25 cellular contexts compared by ENCODE assay signal in genomic region chr10:80152820-80153219, GRCh38. TPM values are rescaled to one million over a fixed set of nuclear protein-coding genes. Genes with fewer than 3 reads are reported as not detected.
DNase-seq lines count a peak whose midpoint lies in the region; ATAC-seq, FAIRE-seq and TF ChIP-seq lines count a peak whose summit lies in the region.
"Had no signal": no experiment of that assay in that cellular context is flagged by ENCODE, and none has a peak within 500 bp of the region (broad histone marks: within the 10 kb centered on the region; RNA-seq: fewer than 3 reads in every experiment).

No MANE protein-coding gene starts in this region.

- H3K23ac ChIP-seq in trophoblast cell (ENCODE audit: low read length), result no peak overlapping the region

- peaks cover 79% of the 10 kb centered on the region for H3K36me3 Mint-ChIP-seq in activated CD4-positive, alpha-beta memory T cell treated with anti-CD3 and anti-CD28 coated beads for 36 hours
- H3K36me3 Mint-ChIP-seq in activated CD4-positive, alpha-beta memory T cell treated with anti-CD3 and anti-CD28 coated beads, Interleukin-2, amount 10 ng/mL, durations not matched to agents 7 days and 5 days (ENCODE audit: low read depth), result peaks cover 85% of the 10 kb centered on the region
- peaks cover 90% of the 10 kb centered on the region for H3K36me3 Mint-ChIP-seq in Caco-2 (ENCODE audit: insufficient read depth, unreplicated experiment)

- H2BK5ac ChIP-seq in trophoblast cell (ENCODE audit: low read depth, low read length, poor library complexity), result no peak overlapping the region

- no peak overlapping the region for H2AK5ac ChIP-seq in trophoblast cell (ENCODE audit: low read length)

- H3K18ac ChIP-seq in trophoblast cell (ENCODE audit: low read length), result peak overlapping the region; percentile 9

- H4K20me1 ChIP-seq in K562 (replicated peaks; ENCODE audit: control insufficient read depth, insufficient read depth, low read length), result no peaks in the 10 kb centered on the region
- H4K20me1 ChIP-seq: BLaER1 had no signal

- TF ChIP-seq POLR2A in K562 (conservative IDR thresholded peaks at IDR 0.05), result no peak

- FAIRE-seq in K562 (lab: Jason Lieb, UNC), result no peak
- FAIRE-seq: islet of Langerhans, pancreas had no signal

- peaks cover 23% of the 10 kb centered on the region for H3K9me3 Mint-ChIP-seq in activated CD4-positive, alpha-beta memory T cell treated with anti-CD3 and anti-CD28 coated beads for 36 hours
- no peaks in the 10 kb centered on the region for H3K9me3 Mint-ChIP-seq in activated CD4-positive, alpha-beta memory T cell treated with anti-CD3 and anti-CD28 coated beads, Interleukin-2, amount 10 ng/mL, durations not matched to agents 7 days and 5 days
- H3K9me3 Mint-ChIP-seq in Caco-2 (ENCODE audit: unreplicated experiment), result no peaks in the 10 kb centered on the region

- no peak overlapping the region for H3K27ac ChIP-seq in K562 (ENCODE audit: extremely low read depth, low read depth, low read length)
- no peak overlapping the region for H3K27ac ChIP-seq in trophoblast cell (ENCODE audit: low read depth, low read length)
- H3K27ac ChIP-seq: BLaER1, body of pancreas, pancreas had no signal

- POLR2A ChIA-PET in activated CD4-positive, alpha-beta memory T cell treated with anti-CD3 and anti-CD28 coated beads for 36 hours (lab: Charles Lee), result no interaction called here
- POLR2A ChIA-PET in activated CD4-positive, alpha-beta memory T cell treated with anti-CD3 and anti-CD28 coated beads, Interleukin-2, amount 10 ng/mL, durations not matched to agents 7 days and 5 days (lab: Charles Lee), result no interaction called here
- POLR2A ChIA-PET in Caco-2 (lab: Charles Lee), result no interaction called here
- POLR2A ChIA-PET in K562 (lab: Yijun Ruan, JAX), result interaction anchor here (0.6 to 1.6 kb wide), 3 partner anchors 9 to 53 kb away, joined by 3 to 5 read pairs (median 3); no protein-coding TSS in a partner anchor

- TF ChIP-seq CTCF in Caco-2 (IDR thresholded peaks at IDR 0.05; ENCODE audit: insufficient read depth in 1 of 2, low read depth in 1 of 2, low read length in 1 of 2, severe bottlenecking in 1 of 2, unreplicated experiment in 1 of 2) (no peak), K562 (IDR thresholded peaks at IDR 0.05 in 2 of 3, conservative IDR thresholded peaks at IDR 0.05 in 1 of 3; ENCODE audit: insufficient read depth in 2 of 3, low read depth in 1 of 3, low read length in 3 of 3) (no peak)

- no peaks in the 10 kb centered on the region for H3K9me1 ChIP-seq in K562 (ENCODE audit: control insufficient read depth, insufficient read depth, low read length)

- no peak overlapping the region for H2AFZ ChIP-seq in K562 (ENCODE audit: low read depth, low read length)
- H2AFZ ChIP-seq in trophoblast cell (ENCODE audit: insufficient read depth, low read length, poor library complexity), result no peak overlapping the region

- H3K4ac ChIP-seq in trophoblast cell (ENCODE audit: low read depth, low read length), result no peak overlapping the region

- H3K4me3 ChIP-seq in Caco-2 (ENCODE audit: low read depth, low read length) (no peak overlapping the region), K562 (no peak overlapping the region), trophoblast cell (ENCODE audit: low read depth, low read length) (no peak overlapping the region)
- H3K4me3 ChIP-seq: BLaER1, body of pancreas, coronary artery, pancreas, sigmoid colon had no signal

- no peak overlapping the region for H4K91ac ChIP-seq in trophoblast cell (ENCODE audit: low read depth, low read length)

- DNase-seq in activated CD4-positive, alpha-beta memory T cell treated with anti-CD3 and anti-CD28 coated beads for 36 hours, result no peak
- no peak for DNase-seq in activated CD4-positive, alpha-beta memory T cell treated with anti-CD3 and anti-CD28 coated beads, Interleukin-2, amount 10 ng/mL, durations not matched to agents 7 days and 5 days
- no peak for DNase-seq in Caco-2
- no peak for DNase-seq in K562 (ENCODE audit: extremely low read depth in 1 of 4, low spot score in 3 of 4)
- DNase-seq in trophoblast cell, result no peak
- DNase-seq in NCI-H2227 (lab: John Stamatoyannopoulos, UW; ENCODE audit: unreplicated experiment), result no peak
- DNase-seq in HuH-7 (ENCODE audit: low spot score), result no peak
- DNase-seq: activated B cell treated with CpG ODN at 0.5 μM for 24 hours; activated CD8-positive, alpha-beta memory T cell treated with anti-CD3 and anti-CD28 coated beads, Interleukin-2, amount 10 ng/mL, durations not matched to agents 7 days and 5 days; activated gamma-delta T cell treated with Interleukin-2 at 50 U/mL for 16 hours; body of pancreas; DMS153; HCEC 1CT; hippocampal formation; MM.1S; NCI-H1694 had no signal

- TF ChIP-seq EP300 in K562 (IDR thresholded peaks at IDR 0.05; ENCODE audit: low read length), result no peak

- ATAC-seq in K562, result no peak
- ATAC-seq in GM19397 (IDR thresholded peaks at IDR 0.05; ENCODE audit: unreplicated experiment), result no peak
- ATAC-seq: activated CD8-positive, alpha-beta memory T cell treated with anti-CD3 and anti-CD28 coated beads, Interleukin-2, amount 10 ng/mL, durations not matched to agents 7 days and 5 days; body of pancreas had no signal

- CTCF ChIA-PET in activated CD4-positive, alpha-beta memory T cell treated with anti-CD3 and anti-CD28 coated beads for 36 hours (lab: Charles Lee), result no interaction called here
- CTCF ChIA-PET in activated CD4-positive, alpha-beta memory T cell treated with anti-CD3 and anti-CD28 coated beads, Interleukin-2, amount 10 ng/mL, durations not matched to agents 7 days and 5 days (lab: Charles Lee), result interaction anchor here (1.6 to 1.9 kb wide), 2 partner anchors 9 to 69 kb away, joined by 6 to 7 read pairs; no protein-coding TSS in a partner anchor
- CTCF ChIA-PET in Caco-2 (lab: Charles Lee), result no interaction called here
- CTCF ChIA-PET in K562 (lab: Yijun Ruan, JAX; ENCODE audit: low intra/inter-chr PET ratio), result no interaction called here

- no TSS peak for BruUV-seq in Caco-2 (replicated peaks; lab: Mats Ljungman, UMichigan)
- no TSS peak for BruUV-seq in K562 (replicated peaks; lab: Mats Ljungman, UMichigan)

- no peak overlapping the region for H3K14ac ChIP-seq in trophoblast cell (ENCODE audit: low read length)

- peak overlapping the region; percentile 68 for H3K27ac Mint-ChIP-seq in activated CD4-positive, alpha-beta memory T cell treated with anti-CD3 and anti-CD28 coated beads for 36 hours
- no peak overlapping the region for H3K27ac Mint-ChIP-seq in activated CD4-positive, alpha-beta memory T cell treated with anti-CD3 and anti-CD28 coated beads, Interleukin-2, amount 10 ng/mL, durations not matched to agents 7 days and 5 days
- H3K27ac Mint-ChIP-seq in Caco-2 (ENCODE audit: unreplicated experiment), result peak overlapping the region; percentile 69
- H3K27ac Mint-ChIP-seq: activated B cell treated with CpG ODN at 0.5 μM for 24 hours; activated CD8-positive, alpha-beta memory T cell treated with anti-CD3 and anti-CD28 coated beads, Interleukin-2, amount 10 ng/mL, durations not matched to agents 7 days and 5 days had no signal

- H3K9ac ChIP-seq in K562 (ENCODE audit: insufficient read depth in 1 of 2, low read depth in 2 of 2, low read length in 2 of 2) (no peak overlapping the region; a peak in 1 of 4 replicates), trophoblast cell (ENCODE audit: low read length) (no peak overlapping the region)
- H3K9ac ChIP-seq: BLaER1 had no signal

- intact Hi-C loops in activated CD4-positive, alpha-beta memory T cell treated with anti-CD3 and anti-CD28 coated beads for 36 hours (cut with micrococcal nuclease), result no loop called here
- intact Hi-C loops in Caco-2 (cut with micrococcal nuclease; ENCODE audit: unreplicated experiment), result no loop called here
- intact Hi-C loops in K562 (cut with micrococcal nuclease), result no loop called here

- in situ Hi-C loops in K562 (cut with MboI), result loop anchor here (5.0 kb wide), 1 partner anchor 59 kb away; no protein-coding TSS in a partner anchor

- H4K12ac ChIP-seq in trophoblast cell (ENCODE audit: low read depth, low read length), result no peak overlapping the region

- H3K36me3 ChIP-seq in Caco-2 (ENCODE audit: control insufficient read depth, insufficient read depth, low read length) (no peaks in the 10 kb centered on the region), K562 (ENCODE audit: control insufficient read depth, insufficient read depth, low read length) (peaks cover 60% of the 10 kb centered on the region), trophoblast cell (ENCODE audit: control insufficient read depth in 1 of 2, insufficient read depth in 2 of 2, low read length in 2 of 2) (peaks cover 31 to 41% of the 10 kb centered on the region in 2 experiments)

- H3K79me1 ChIP-seq in trophoblast cell (ENCODE audit: low read length), result peaks cover 5% of the 10 kb centered on the region

- no peak overlapping the region for H4K8ac ChIP-seq in trophoblast cell (ENCODE audit: low read depth, low read length)

- H2BK12ac ChIP-seq in trophoblast cell (ENCODE audit: low read length), result no peak overlapping the region

- H3K79me2 ChIP-seq in K562 (ENCODE audit: control insufficient read depth, insufficient read depth, low read length) (no peaks in the 10 kb centered on the region), trophoblast cell (ENCODE audit: control insufficient read depth, insufficient read depth, low read length, poor library complexity) (no peaks in the 10 kb centered on the region)

- WGBS in K562 (ENCODE audit: insufficient coverage, low coverage, missing lambda C conversion rate), result 85% methylated on average over 6 of the region's 6 CpGs
- no CpG with 5 or more reads among the region's 6 CpGs for WGBS in trophoblast cell (ENCODE audit: extremely low coverage, insufficient coverage, insufficient read length)

- no peak overlapping the region for H3K4me3 Mint-ChIP-seq in activated CD4-positive, alpha-beta memory T cell treated with anti-CD3 and anti-CD28 coated beads for 36 hours
- no peak overlapping the region for H3K4me3 Mint-ChIP-seq in activated CD4-positive, alpha-beta memory T cell treated with anti-CD3 and anti-CD28 coated beads, Interleukin-2, amount 10 ng/mL, durations not matched to agents 7 days and 5 days
- no peak overlapping the region for H3K4me3 Mint-ChIP-seq in Caco-2 (ENCODE audit: unreplicated experiment)
- H3K4me3 Mint-ChIP-seq: activated B cell treated with CpG ODN at 0.5 μM for 24 hours; activated CD8-positive, alpha-beta memory T cell treated with anti-CD3 and anti-CD28 coated beads, Interleukin-2, amount 10 ng/mL, durations not matched to agents 7 days and 5 days had no signal

- peaks cover 11% of the 10 kb centered on the region for H3K4me1 Mint-ChIP-seq in activated CD4-positive, alpha-beta memory T cell treated with anti-CD3 and anti-CD28 coated beads for 36 hours (ENCODE audit: low read depth)
- peaks cover under 1% of the 10 kb centered on the region for H3K4me1 Mint-ChIP-seq in activated CD4-positive, alpha-beta memory T cell treated with anti-CD3 and anti-CD28 coated beads, Interleukin-2, amount 10 ng/mL, durations not matched to agents 7 days and 5 days
- no peaks in the 10 kb centered on the region for H3K4me1 Mint-ChIP-seq in Caco-2 (ENCODE audit: low read depth, unreplicated experiment)
- H3K4me1 Mint-ChIP-seq: activated B cell treated with CpG ODN at 0.5 μM for 24 hours, IgD-negative memory B cell had no signal

- H2BK120ac ChIP-seq in trophoblast cell (ENCODE audit: insufficient read depth, low read length, poor library complexity), result no peak overlapping the region

- H3K9me3 ChIP-seq in Caco-2 (no peaks in the 10 kb centered on the region), K562 (replicated peaks; ENCODE audit: control insufficient read depth, insufficient read depth, low read depth, low read length) (0 out of 2 replicates have a peak, but pooled peaks cover 4% of the 10 kb centered on the region), trophoblast cell (ENCODE audit: insufficient read depth, low read depth, low read length) (no peaks in the 10 kb centered on the region)
- H3K9me3 ChIP-seq: BLaER1, body of pancreas, pancreas had no signal

- H3K27me3 ChIP-seq in Caco-2 (replicated peaks; ENCODE audit: control insufficient read depth, insufficient read depth, low read length) (no peaks in the 10 kb centered on the region), K562 (ENCODE audit: control insufficient read depth in 2 of 2, insufficient read depth in 2 of 2, low read length in 2 of 2) (no peaks in the 10 kb centered on the region), trophoblast cell (ENCODE audit: insufficient read depth, low read length) (no peaks in the 10 kb centered on the region)
- H3K27me3 ChIP-seq: BLaER1, body of pancreas, pancreas, sigmoid colon had no signal

- H3K27me3 Mint-ChIP-seq in activated CD4-positive, alpha-beta memory T cell treated with anti-CD3 and anti-CD28 coated beads for 36 hours, result no peaks in the 10 kb centered on the region
- H3K27me3 Mint-ChIP-seq in activated CD4-positive, alpha-beta memory T cell treated with anti-CD3 and anti-CD28 coated beads, Interleukin-2, amount 10 ng/mL, durations not matched to agents 7 days and 5 days, result no peaks in the 10 kb centered on the region
- H3K27me3 Mint-ChIP-seq in Caco-2 (ENCODE audit: insufficient read depth, unreplicated experiment), result no peaks in the 10 kb centered on the region
- H3K27me3 Mint-ChIP-seq: activated B cell treated with CpG ODN at 0.5 μM for 24 hours; activated CD8-positive, alpha-beta memory T cell treated with anti-CD3 and anti-CD28 coated beads, Interleukin-2, amount 10 ng/mL, durations not matched to agents 7 days and 5 days; IgD-negative memory B cell had no signal

- H3K4me1 ChIP-seq in Caco-2 (no peaks in the 10 kb centered on the region), K562 (replicated peaks in 1 of 2; ENCODE audit: control insufficient read depth in 2 of 2, insufficient read depth in 2 of 2, low read length in 2 of 2) (no peaks in the 10 kb centered on the region; a peak in 1 of 5 replicates), trophoblast cell (ENCODE audit: control insufficient read depth in 1 of 2, insufficient read depth in 2 of 2, low read length in 2 of 2) (peaks cover 11 to 16% of the 10 kb centered on the region in 2 experiments)
- H3K4me1 ChIP-seq: body of pancreas, pancreas had no signal

- no peak overlapping the region for H3K4me2 ChIP-seq in K562 (ENCODE audit: insufficient read depth, low read length)
- no peak overlapping the region for H3K4me2 ChIP-seq in trophoblast cell (ENCODE audit: low read length)
- H3K4me2 ChIP-seq: BLaER1 had no signal

- TF ChIP-seq RAD21 in K562 (CRISPR knock-in tag; conservative IDR thresholded peaks at IDR 0.05 in 1 of 2, IDR thresholded peaks at IDR 0.05 in 1 of 2), result no peak

RNA-seq across cellular contexts. Expression of gene PLAC9, which starts 20.3 kb away (rescaled TPM):
- total RNA-seq in activated CD4-positive, alpha-beta memory T cell treated with anti-CD3 and anti-CD28 coated beads for 36 hours, result not detected
- not detected for total RNA-seq in activated CD4-positive, alpha-beta memory T cell treated with anti-CD3 and anti-CD28 coated beads, Interleukin-2, amount 10 ng/mL, durations not matched to agents 7 days and 5 days
- total RNA-seq in Caco-2 (2022), result not detected in 2 replicates
- not detected in 2 replicates for total RNA-seq in K562 (2011; cell fraction: chromatin; rRNA removed; ENCODE audit: low replicate concordance)
- not detected in 2 replicates for total RNA-seq in K562 (2011; cell fraction: nucleolus; rRNA removed)
- not detected in 2 replicates for total RNA-seq in K562 (2011; cell fraction: nucleoplasm; rRNA removed)
- not detected in 2 replicates for total RNA-seq in K562 (2014; rRNA removed)
- not detected in 2 replicates for total RNA-seq in K562 (2014; rRNA removed; fragmentation: Illumina TruSeq; extraction: Trizol)
- total RNA-seq in K562 (2015; rRNA removed; fragmentation: Illumina TruSeq; extraction: Trizol), result not detected in 2 replicates
- not detected in 2 replicates for total RNA-seq in K562 (2021)
- not detected in 2 replicates for polyA plus RNA-seq in K562 (2011; rRNA removed)
- polyA plus RNA-seq in K562 (2011; cell fraction: cytosol; rRNA removed), result not detected in 2 replicates
- not detected in 2 replicates for polyA plus RNA-seq in K562 (2011; cell fraction: nucleus; rRNA removed)
- polyA plus RNA-seq in K562 (2012), result 0.20 TPM in 1 of 2 replicates, not detected in the other
- polyA plus RNA-seq in K562 (2014; fragmentation: Illumina TruSeq; extraction: Trizol), result not detected in 2 replicates
- polyA plus RNA-seq in K562 (2014; fragmentation: Nextera tagmentation; extraction: Ambion mirVana), result not detected
- polyA plus RNA-seq in K562 (2014; rRNA removed), result not detected in 2 replicates
- polyA minus RNA-seq in K562 (2011; rRNA and poly(A)+ RNA removed), result not detected in 2 replicates
- not detected in 2 replicates for polyA minus RNA-seq in K562 (2011; cell fraction: cytosol; rRNA and poly(A)+ RNA removed)
- polyA minus RNA-seq in K562 (2011; cell fraction: nucleus; rRNA and poly(A)+ RNA removed), result not detected in 2 replicates
- 12.4 and 12.5 TPM in 2 replicates for polyA plus RNA-seq in trophoblast cell (2013)
- total RNA-seq: A673; activated B cell treated with CpG ODN at 0.5 μM for 24 hours; activated CD8-positive, alpha-beta memory T cell treated with anti-CD3 and anti-CD28 coated beads, Interleukin-2, amount 10 ng/mL, durations not matched to agents 7 days and 5 days; SK-MEL-5 had no signal
- polyA plus RNA-seq: IgD-negative memory B cell had no signal

RNA-seq across cellular contexts. Expression of gene ANXA11, which starts 52.5 kb away (rescaled TPM):
- total RNA-seq in activated CD4-positive, alpha-beta memory T cell treated with anti-CD3 and anti-CD28 coated beads for 36 hours, result 100 to 1,000 TPM; 237 to 242 TPM
- total RNA-seq in activated CD4-positive, alpha-beta memory T cell treated with anti-CD3 and anti-CD28 coated beads, Interleukin-2, amount 10 ng/mL, durations not matched to agents 7 days and 5 days, result 100 to 1,000 TPM; 271 to 273 TPM
- total RNA-seq in Caco-2 (2022), result 316 and 327 TPM in 2 replicates
- total RNA-seq in K562 (2011; cell fraction: chromatin; rRNA removed; ENCODE audit: low replicate concordance), result 76.5 and 119 TPM in 2 replicates
- 60.7 and 61.5 TPM in 2 replicates for total RNA-seq in K562 (2011; cell fraction: nucleolus; rRNA removed)
- 69.1 and 105 TPM in 2 replicates for total RNA-seq in K562 (2011; cell fraction: nucleoplasm; rRNA removed)
- total RNA-seq in K562 (2014; rRNA removed), result 109 and 153 TPM in 2 replicates
- 107 and 116 TPM in 2 replicates for total RNA-seq in K562 (2014; rRNA removed; fragmentation: Illumina TruSeq; extraction: Trizol)
- 148 and 173 TPM in 2 replicates for total RNA-seq in K562 (2015; rRNA removed; fragmentation: Illumina TruSeq; extraction: Trizol)
- total RNA-seq in K562 (2021), result 182 and 201 TPM in 2 replicates
- 110 and 146 TPM in 2 replicates for polyA plus RNA-seq in K562 (2011; rRNA removed)
- polyA plus RNA-seq in K562 (2011; cell fraction: cytosol; rRNA removed), result 75.9 and 170 TPM in 2 replicates
- polyA plus RNA-seq in K562 (2011; cell fraction: nucleus; rRNA removed), result 61.3 and 66.0 TPM in 2 replicates
- polyA plus RNA-seq in K562 (2012), result 265 and 356 TPM in 2 replicates
- polyA plus RNA-seq in K562 (2014; fragmentation: Illumina TruSeq; extraction: Trizol), result 212 and 243 TPM in 2 replicates
- 10 to 100 TPM; 43.6 to 70.0 TPM for polyA plus RNA-seq in K562 (2014; fragmentation: Nextera tagmentation; extraction: Ambion mirVana)
- 95.7 and 97.6 TPM in 2 replicates for polyA plus RNA-seq in K562 (2014; rRNA removed)
- polyA minus RNA-seq in K562 (2011; rRNA and poly(A)+ RNA removed), result 62.3 and 65.3 TPM in 2 replicates
- 86.2 and 98.5 TPM in 2 replicates for polyA minus RNA-seq in K562 (2011; cell fraction: cytosol; rRNA and poly(A)+ RNA removed)
- polyA minus RNA-seq in K562 (2011; cell fraction: nucleus; rRNA and poly(A)+ RNA removed), result 25.7 and 32.5 TPM in 2 replicates
- polyA plus RNA-seq in trophoblast cell (2013), result 460 and 504 TPM in 2 replicates
